In the genomic region with DNA sequence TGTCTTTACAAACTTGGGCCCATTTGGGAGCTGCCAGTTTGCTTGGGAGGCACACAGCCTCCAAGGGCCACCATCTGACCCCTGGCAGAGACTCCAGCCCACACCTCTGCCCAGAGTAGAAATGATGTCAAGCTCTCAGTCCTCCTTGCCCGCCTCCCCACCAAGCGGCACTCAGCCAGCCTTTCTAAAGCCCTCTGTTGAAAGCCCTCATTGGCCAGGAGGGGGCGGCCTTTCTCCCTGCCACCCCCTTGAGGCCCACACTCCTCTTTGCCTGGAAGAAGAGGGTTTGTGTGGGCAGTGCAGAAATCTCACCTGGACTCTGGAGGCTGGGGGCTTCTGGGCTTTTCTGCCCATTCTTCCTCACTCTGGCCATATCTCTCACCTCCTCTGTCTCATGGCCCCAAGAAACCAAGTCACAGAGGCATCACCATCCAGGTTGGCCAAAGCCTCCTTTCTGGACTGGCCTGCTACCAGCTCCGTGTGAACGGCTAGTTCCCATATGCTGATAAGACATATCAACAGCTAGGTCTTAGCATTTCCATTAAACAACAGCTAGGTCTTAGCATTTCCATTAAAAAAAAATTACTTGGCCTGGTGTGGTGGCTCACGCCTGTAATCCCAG, we compare ENCODE assay signal across 1 cellular context.
TF ChIP-seq lines count a peak whose summit lies in the region.

No MANE protein-coding gene starts in this region.

TF ChIP-seq in GM23338, 12 proteins besides CTCF, POLR2A, EP300 and RAD21 (continued from another document):
- TF ChIP-seq, protein P1, sequence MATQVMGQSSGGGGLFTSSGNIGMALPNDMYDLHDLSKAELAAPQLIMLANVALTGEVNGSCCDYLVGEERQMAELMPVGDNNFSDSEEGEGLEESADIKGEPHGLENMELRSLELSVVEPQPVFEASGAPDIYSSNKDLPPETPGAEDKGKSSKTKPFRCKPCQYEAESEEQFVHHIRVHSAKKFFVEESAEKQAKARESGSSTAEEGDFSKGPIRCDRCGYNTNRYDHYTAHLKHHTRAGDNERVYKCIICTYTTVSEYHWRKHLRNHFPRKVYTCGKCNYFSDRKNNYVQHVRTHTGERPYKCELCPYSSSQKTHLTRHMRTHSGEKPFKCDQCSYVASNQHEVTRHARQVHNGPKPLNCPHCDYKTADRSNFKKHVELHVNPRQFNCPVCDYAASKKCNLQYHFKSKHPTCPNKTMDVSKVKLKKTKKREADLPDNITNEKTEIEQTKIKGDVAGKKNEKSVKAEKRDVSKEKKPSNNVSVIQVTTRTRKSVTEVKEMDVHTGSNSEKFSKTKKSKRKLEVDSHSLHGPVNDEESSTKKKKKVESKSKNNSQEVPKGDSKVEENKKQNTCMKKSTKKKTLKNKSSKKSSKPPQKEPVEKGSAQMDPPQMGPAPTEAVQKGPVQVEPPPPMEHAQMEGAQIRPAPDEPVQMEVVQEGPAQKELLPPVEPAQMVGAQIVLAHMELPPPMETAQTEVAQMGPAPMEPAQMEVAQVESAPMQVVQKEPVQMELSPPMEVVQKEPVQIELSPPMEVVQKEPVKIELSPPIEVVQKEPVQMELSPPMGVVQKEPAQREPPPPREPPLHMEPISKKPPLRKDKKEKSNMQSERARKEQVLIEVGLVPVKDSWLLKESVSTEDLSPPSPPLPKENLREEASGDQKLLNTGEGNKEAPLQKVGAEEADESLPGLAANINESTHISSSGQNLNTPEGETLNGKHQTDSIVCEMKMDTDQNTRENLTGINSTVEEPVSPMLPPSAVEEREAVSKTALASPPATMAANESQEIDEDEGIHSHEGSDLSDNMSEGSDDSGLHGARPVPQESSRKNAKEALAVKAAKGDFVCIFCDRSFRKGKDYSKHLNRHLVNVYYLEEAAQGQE (IDR thresholded peaks at IDR 0.05; ENCODE audit: unreplicated experiment): no peak
- TF ChIP-seq ZNF114 (CRISPR knock-in tag; IDR thresholded peaks at IDR 0.05) (no peak), EZH2 (IDR thresholded peaks at IDR 0.05; ENCODE audit: low read depth, unreplicated experiment) (no peak), STAT1 (IDR thresholded peaks at IDR 0.05; ENCODE audit: unreplicated experiment) (no peak), EZH2phosphoT487 (IDR thresholded peaks at IDR 0.05; ENCODE audit: unreplicated experiment) (no peak)
